Comparison of ENCODE assay signal across 8 cellular contexts in the genomic region with DNA sequence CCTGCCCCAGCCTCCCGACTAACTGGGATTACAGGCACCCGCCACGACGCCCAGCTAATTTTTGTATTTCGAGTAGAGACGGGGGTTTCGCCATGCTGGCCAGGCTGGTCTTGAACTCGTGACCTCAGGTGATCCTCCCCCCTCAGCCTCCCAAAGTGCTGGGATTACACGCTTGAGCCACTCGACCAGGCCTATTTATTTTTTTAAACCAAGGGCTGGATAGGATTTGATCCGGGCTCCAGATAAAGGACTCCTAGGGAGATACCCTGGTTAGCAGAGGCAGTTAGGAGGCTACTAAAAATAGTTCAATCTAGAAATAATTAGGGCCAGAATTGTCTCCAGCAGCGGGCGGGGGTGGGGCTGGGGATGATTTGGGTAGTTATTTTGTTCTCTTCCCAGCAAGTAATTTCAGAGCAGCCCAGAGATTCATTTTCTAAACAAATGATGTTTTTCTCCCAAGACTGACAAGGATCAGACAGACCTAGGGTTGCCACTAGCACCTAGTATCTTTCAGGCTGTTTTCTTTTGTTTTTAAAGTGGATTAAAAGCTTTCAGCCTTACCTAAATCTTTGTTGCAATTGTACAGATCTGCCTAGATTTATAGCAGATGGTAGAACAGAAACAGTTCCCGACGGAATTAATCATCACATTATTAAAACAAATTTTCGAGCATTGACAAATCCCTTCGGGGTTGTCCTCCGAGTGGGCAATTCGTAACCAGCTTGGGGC. TPM values are rescaled to one million over a fixed set of nuclear protein-coding genes. Genes with fewer than 3 reads are reported as not detected.
DNase-seq lines count a peak whose midpoint lies in the region; ATAC-seq, FAIRE-seq and TF ChIP-seq lines count a peak whose summit lies in the region.

No MANE protein-coding gene starts in this region.

- DNase-seq in A549 (ENCODE audit: low read depth in 1 of 2, low spot score in 1 of 2) (no peak), GM23338 (ENCODE audit: low spot score) (peak; percentile 18), left kidney (ENCODE audit: low read depth, low spot score) (peak; percentile 28), type B pancreatic cell (ENCODE audit: extremely low spot score, unreplicated experiment) (no peak), NCI-H226 (no peak)
- DNase-seq in activated naive CD8-positive, alpha-beta T cell treated with anti-CD3 and anti-CD28 coated beads, Interleukin-2, amount 50 U/mL, for 24 hours, result no peak

- TF ChIP-seq CTCF in A549 (IDR thresholded peaks at IDR 0.05), result no peak
- no peak for TF ChIP-seq CTCF in GM23338 (conservative IDR thresholded peaks at IDR 0.05; ENCODE audit: low read depth in 2 of 2)
- no peak for TF ChIP-seq CTCF in type B pancreatic cell (conservative IDR thresholded peaks at IDR 0.05)

- H3K9me2 ChIP-seq in GM23338 (ENCODE audit: insufficient read depth), result no peaks in the 10 kb centered on the region

- H3K27ac ChIP-seq in A549 (peak overlapping the region; percentile 84 to 99), GM23338 (ENCODE audit: low read depth) (peak overlapping the region; percentile 94)

- peaks cover 19% of the 10 kb centered on the region for H4K20me1 ChIP-seq in GM23338 (replicated peaks; ENCODE audit: insufficient read depth)

- ATAC-seq in A549, result 0 out of 6 replicates have a peak, but pooled peaks of 1 of the 2 experiments have one; percentile 2
- no peak for ATAC-seq in GM23338
- no peak for ATAC-seq in activated naive CD8-positive, alpha-beta T cell treated with anti-CD3 and anti-CD28 coated beads, Interleukin-2, amount 50 U/mL, for 24 hours
- no peak for ATAC-seq in GM18870 (IDR thresholded peaks at IDR 0.05; ENCODE audit: unreplicated experiment)
- no peak for ATAC-seq in GM18909 (IDR thresholded peaks at IDR 0.05; ENCODE audit: poor library complexity, unreplicated experiment)

- peaks cover 10% of the 10 kb centered on the region; the same call in 2 of the 3 replicates for H3K4me1 Mint-ChIP-seq in GM23338
- peaks cover 35% of the 10 kb centered on the region for H3K4me1 Mint-ChIP-seq in activated naive CD8-positive, alpha-beta T cell treated with anti-CD3 and anti-CD28 coated beads, Interleukin-2, amount 50 U/mL, for 24 hours
- peaks cover 36% of the 10 kb centered on the region for H3K4me1 Mint-ChIP-seq in type B pancreatic cell (ENCODE audit: unreplicated experiment)

- POLR2A ChIA-PET in A549 (lab: Yijun Ruan, JAX), result interaction anchor here (1.3 kb wide), 1 partner anchor 34 kb away, joined by 4 read pairs; no protein-coding TSS in a partner anchor

- CTCF ChIA-PET in A549 (lab: Yijun Ruan, JAX), result interaction anchor here (0.5 to 1.6 kb wide), 6 partner anchors 9 to 361 kb away, joined by 3 to 7 read pairs (median 3); no protein-coding TSS in a partner anchor

- peaks cover 31% of the 10 kb centered on the region for H3K4me1 ChIP-seq in A549
- no peaks in the 10 kb centered on the region; the same call in 1 of the 2 replicates for H3K4me1 ChIP-seq in GM23338 (ENCODE audit: insufficient read depth)

- peaks cover 5% of the 10 kb centered on the region for H3K27me3 Mint-ChIP-seq in GM23338 (ENCODE audit: insufficient read depth, low read depth, poor library complexity)
- H3K27me3 Mint-ChIP-seq in activated naive CD8-positive, alpha-beta T cell treated with anti-CD3 and anti-CD28 coated beads, Interleukin-2, amount 50 U/mL, for 24 hours, result peaks cover 13% of the 10 kb centered on the region
- peaks cover 10% of the 10 kb centered on the region for H3K27me3 Mint-ChIP-seq in type B pancreatic cell

- no peak for TF ChIP-seq RAD21 in A549 (conservative IDR thresholded peaks at IDR 0.05 in 1 of 2, IDR thresholded peaks at IDR 0.05 in 1 of 2)

- H3K9me3 ChIP-seq in A549, result no peaks in the 10 kb centered on the region

- H3K27ac Mint-ChIP-seq in GM23338 (peak overlapping the region; percentile 100), type B pancreatic cell (peak overlapping the region; percentile 100)
- H3K27ac Mint-ChIP-seq in activated naive CD8-positive, alpha-beta T cell treated with anti-CD3 and anti-CD28 coated beads, Interleukin-2, amount 50 U/mL, for 24 hours, result peak overlapping the region; percentile 99

- peak overlapping the region; percentile 95 for H3K4me3 Mint-ChIP-seq in GM23338
- peak overlapping the region; percentile 95 for H3K4me3 Mint-ChIP-seq in activated naive CD8-positive, alpha-beta T cell treated with anti-CD3 and anti-CD28 coated beads, Interleukin-2, amount 50 U/mL, for 24 hours
- peak overlapping the region; percentile 97 for H3K4me3 Mint-ChIP-seq in type B pancreatic cell

- H2AFZ ChIP-seq in GM23338, result no peak overlapping the region

- no peaks in the 10 kb centered on the region for H3K27me3 ChIP-seq in GM23338 (ENCODE audit: insufficient read depth)

- no peak for FAIRE-seq in A549 (lab: Jason Lieb, UNC)

- no peak for TF ChIP-seq POLR2A in A549 (IDR thresholded peaks at IDR 0.05; ENCODE audit: low read length)

- 52% methylated on average over 19 of the region's 19 CpGs for WGBS in A549 (ENCODE audit: missing lambda C conversion rate)

- H3K4me2 ChIP-seq in A549 (peak overlapping the region; percentile 79), GM23338 (peak overlapping the region; percentile 72)

- TF ChIP-seq EP300 in A549 (IDR thresholded peaks at IDR 0.05), result no peak

- no peaks in the 10 kb centered on the region for H3F3A ChIP-seq in GM23338 (replicated peaks; ENCODE audit: low read depth)

- H3K36me3 ChIP-seq in GM23338 (ENCODE audit: insufficient read depth), result no peaks in the 10 kb centered on the region; the same call in 1 of the 2 replicates

- H3K36me3 Mint-ChIP-seq in GM23338 (ENCODE audit: low read depth) (peaks cover 9% of the 10 kb centered on the region), type B pancreatic cell (no peaks in the 10 kb centered on the region)
- H3K36me3 Mint-ChIP-seq in activated naive CD8-positive, alpha-beta T cell treated with anti-CD3 and anti-CD28 coated beads, Interleukin-2, amount 50 U/mL, for 24 hours (ENCODE audit: low read depth), result peaks cover 13% of the 10 kb centered on the region

- H3K9me3 Mint-ChIP-seq in GM23338, result no peaks in the 10 kb centered on the region
- H3K9me3 Mint-ChIP-seq in activated naive CD8-positive, alpha-beta T cell treated with anti-CD3 and anti-CD28 coated beads, Interleukin-2, amount 50 U/mL, for 24 hours, result no peaks in the 10 kb centered on the region
- no peaks in the 10 kb centered on the region for H3K9me3 Mint-ChIP-seq in type B pancreatic cell

- H3K4me3 ChIP-seq in A549 (peak overlapping the region; percentile 88), GM23338 (peak overlapping the region; percentile 89)

- peaks cover 39% of the 10 kb centered on the region for H3K79me2 ChIP-seq in GM23338 (replicated peaks; ENCODE audit: insufficient read depth)

TF ChIP-seq in A549, 52 proteins besides CTCF, POLR2A, EP300 and RAD21:
- TF ChIP-seq PHF8 (IDR thresholded peaks at IDR 0.05; ENCODE audit: borderline replicate concordance, low read depth) (0 out of 2 replicates have a peak, but pooled peaks have one; percentile 19), HDAC2 (IDR thresholded peaks at IDR 0.05) (no peak), CHD2 (IDR thresholded peaks at IDR 0.05; ENCODE audit: low read length, partially characterized antibody) (peak; percentile 13)
- TF ChIP-seq, protein P1, sequence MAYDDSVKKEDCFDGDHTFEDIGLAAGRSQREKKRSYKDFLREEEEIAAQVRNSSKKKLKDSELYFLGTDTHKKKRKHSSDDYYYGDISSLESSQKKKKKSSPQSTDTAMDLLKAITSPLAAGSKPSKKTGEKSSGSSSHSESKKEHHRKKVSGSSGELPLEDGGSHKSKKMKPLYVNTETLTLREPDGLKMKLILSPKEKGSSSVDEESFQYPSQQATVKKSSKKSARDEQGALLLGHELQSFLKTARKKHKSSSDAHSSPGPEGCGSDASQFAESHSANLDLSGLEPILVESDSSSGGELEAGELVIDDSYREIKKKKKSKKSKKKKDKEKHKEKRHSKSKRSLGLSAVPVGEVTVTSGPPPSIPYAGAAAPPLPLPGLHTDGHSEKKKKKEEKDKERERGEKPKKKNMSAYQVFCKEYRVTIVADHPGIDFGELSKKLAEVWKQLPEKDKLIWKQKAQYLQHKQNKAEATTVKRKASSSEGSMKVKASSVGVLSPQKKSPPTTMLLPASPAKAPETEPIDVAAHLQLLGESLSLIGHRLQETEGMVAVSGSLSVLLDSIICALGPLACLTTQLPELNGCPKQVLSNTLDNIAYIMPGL (CRISPR knock-in tag; IDR thresholded peaks at IDR 0.05; ENCODE audit: borderline replicate concordance), result no peak

TF ChIP-seq in GM23338, 12 proteins besides CTCF, POLR2A, EP300 and RAD21 (continues in another document):
- no peak for TF ChIP-seq ZNF331 (CRISPR knock-in tag; IDR thresholded peaks at IDR 0.05; ENCODE audit: low read depth)
- TF ChIP-seq ZNF114 (CRISPR knock-in tag; IDR thresholded peaks at IDR 0.05), result no peak
- TF ChIP-seq CREB1 (CRISPR knock-in tag; IDR thresholded peaks at IDR 0.05; ENCODE audit: low read depth), result no peak
- TF ChIP-seq POLR2AphosphoS5 (IDR thresholded peaks at IDR 0.05; ENCODE audit: low read depth), result no peak
- TF ChIP-seq JUNB (IDR thresholded peaks at IDR 0.05; ENCODE audit: unreplicated experiment), result no peak
- no peak for TF ChIP-seq ETS1 (IDR thresholded peaks at IDR 0.05)
- no peak for TF ChIP-seq EZH2 (IDR thresholded peaks at IDR 0.05; ENCODE audit: low read depth, unreplicated experiment)
- no peak for TF ChIP-seq NANOG (IDR thresholded peaks at IDR 0.05; ENCODE audit: borderline replicate concordance)
- no peak for TF ChIP-seq EZH2phosphoT487 (IDR thresholded peaks at IDR 0.05; ENCODE audit: unreplicated experiment)
- no peak for TF ChIP-seq STAT1 (IDR thresholded peaks at IDR 0.05; ENCODE audit: unreplicated experiment)

RNA-seq across cellular contexts. Expression of gene SMC3, which starts 0.9 kb away (rescaled TPM):
- polyA plus RNA-seq in A549 (2011; rRNA removed), result 39.2 and 59.5 TPM in 2 replicates
- 11.2 and 14.2 TPM in 2 replicates for polyA plus RNA-seq in A549 (2012; cell fraction: cytosol; rRNA removed)
- 6.6 and 9.9 TPM in 2 replicates for polyA plus RNA-seq in A549 (2012; cell fraction: nucleus; rRNA removed)
- polyA plus RNA-seq in A549 (2017; fragmentation: RNase III; extraction: RNeasy Plus Mini Kit Qiagen cat#74134 plus additional on column Dnase treatment), result 60.0 to 60.7 TPM (median 60.5 TPM) in 3 replicates
- polyA minus RNA-seq in A549 (2011; rRNA and poly(A)+ RNA removed), result 9.1 and 10.0 TPM in 2 replicates
- 72.3 and 72.8 TPM in 2 replicates for total RNA-seq in GM23338 (2014; rRNA removed; shearing (Covaris generic))
- 237 and 320 TPM in 2 replicates for polyA plus RNA-seq in GM23338 (2016; fragmentation: Nextera tagmentation; extraction: Ambion mirVana)
- total RNA-seq in type B pancreatic cell (ENCODE audit: low replicate concordance), result 39.0 and 60.6 TPM in 2 replicates

Comparison
In these comparisons a context has a peak if more than half of its experiments do, and no peak if none do; other contexts are left out.
1. DNase-seq: peak in GM23338 (single experiment) and left kidney (single experiment); none in A549 (0 of 2), activated naive CD8-positive, alpha-beta T cell treated with anti-CD3 and anti-CD28 coated beads, Interleukin-2, amount 50 U/mL, for 24 hours (single experiment), type B pancreatic cell (single experiment) and NCI-H226 (single experiment).
2. Peak in every context shown above with its lines, with median percentiles within 50 percentile points of each other: H3K27ac Mint-ChIP-seq and H3K4me3 Mint-ChIP-seq.